11 cellular contexts compared by ENCODE assay signal in the genomic region with DNA sequence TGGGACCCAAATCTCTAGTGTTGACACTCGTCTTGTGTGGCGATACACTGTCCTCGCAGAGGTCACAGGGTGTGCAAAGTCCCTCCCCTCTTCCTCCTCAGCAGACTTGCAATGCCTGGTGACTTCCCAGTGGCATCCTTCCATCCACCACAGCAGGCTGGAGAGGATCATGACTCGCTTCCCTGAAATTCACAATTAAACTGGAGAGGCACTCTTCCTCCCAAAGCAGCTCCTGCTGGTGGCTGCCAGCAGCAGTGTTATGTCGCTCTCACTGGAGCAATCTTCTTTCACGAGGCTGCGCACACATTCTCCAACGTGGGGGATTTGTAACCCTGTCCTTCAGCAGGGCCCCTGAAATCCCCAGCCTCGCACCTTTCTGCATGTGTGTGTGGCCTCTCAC.
A peak's percentile ranks its signal among the peaks of the same experiment; 100 is the strongest.
DNase-seq lines count a peak whose midpoint lies in the region; ATAC-seq, FAIRE-seq and TF ChIP-seq lines count a peak whose summit lies in the region.
"Had no signal": no experiment of that assay in that cellular context is flagged by ENCODE, and none has a peak within 500 bp of the region (broad histone marks: within the 10 kb centered on the region; RNA-seq: fewer than 3 reads in every experiment).

No MANE protein-coding gene starts in this region.

- intact Hi-C loops in kidney (cut with DNase I) = no loop called here

- H3K36me3 ChIP-seq in SJSA1 (no peaks in the 10 kb centered on the region), kidney (ENCODE audit: control insufficient read depth in 1 of 2, insufficient read depth in 2 of 2, low read length in 2 of 2) (no peaks in the 10 kb centered on the region)
- H3K36me3 ChIP-seq: colonic mucosa had no signal

- H3K9ac ChIP-seq in kidney (ENCODE audit: low read length in 2 of 2) = no peak overlapping the region

- no peaks in the 10 kb centered on the region for H3K27me3 ChIP-seq in SJSA1 (replicated peaks)
- H3K27me3 ChIP-seq: colonic mucosa had no signal

- H3K4me1 ChIP-seq in SJSA1 (replicated peaks) = no peaks in the 10 kb centered on the region; the same call in 1 of the 2 replicates
- no peaks in the 10 kb centered on the region for H3K4me1 ChIP-seq in kidney (ENCODE audit: control insufficient read depth in 1 of 2, insufficient read depth in 1 of 2, low read depth in 1 of 2, low read length in 2 of 2)
- H3K4me1 ChIP-seq: colonic mucosa had no signal

- ATAC-seq in HG03520 (IDR thresholded peaks at IDR 0.05; ENCODE audit: unreplicated experiment) = no peak
- no peak for ATAC-seq in HG03432 (IDR thresholded peaks at IDR 0.05; ENCODE audit: unreplicated experiment)

- DNase-seq in NCI-H2107 treated with DMSO at 0.1 percent for 48 hours (lab: John Stamatoyannopoulos, UW; ENCODE audit: unreplicated experiment) (peak; percentile 27), NCI-H2107 (lab: John Stamatoyannopoulos, UW) (no peak), SJSA1 (ENCODE audit: low read depth in 1 of 2, low spot score in 2 of 2) (peak; percentile 34 to 47), foreskin fibroblast (peak; percentile 54 to 89), stromal cell of bone marrow (ENCODE audit: low read depth) (peak; percentile 63), kidney (no peak)
- DNase-seq: activated CD4-positive, alpha-beta memory T cell treated with anti-CD3 and anti-CD28 coated beads for 36 hours; colonic mucosa; NCI-H510A had no signal

- no peak for TF ChIP-seq CTCF in foreskin fibroblast (IDR thresholded peaks at IDR 0.05; ENCODE audit: low read depth, low read length)
- no peak for TF ChIP-seq CTCF in kidney (IDR thresholded peaks at IDR 0.05; ENCODE audit: borderline replicate concordance, extremely low read depth, insufficient read depth)

- H3K9me3 ChIP-seq in SJSA1 (replicated peaks) = no peaks in the 10 kb centered on the region
- no peaks in the 10 kb centered on the region for H3K9me3 ChIP-seq in kidney (ENCODE audit: control insufficient read depth in 1 of 2, low read length in 2 of 2)
- H3K9me3 ChIP-seq: colonic mucosa had no signal

- H3K27ac ChIP-seq in SJSA1 (no peak overlapping the region), kidney (ENCODE audit: low read depth in 2 of 2, low read length in 2 of 2) (no peak overlapping the region)
- H3K27ac ChIP-seq: colonic mucosa had no signal

- H3K4me3 ChIP-seq in SJSA1 (no peak overlapping the region), foreskin fibroblast (ENCODE audit: low read depth in 1 of 2, low read length in 2 of 2) (no peak overlapping the region), kidney (ENCODE audit: low read length in 2 of 2) (no peak overlapping the region)
- H3K4me3 ChIP-seq: colonic mucosa had no signal

- no peak for FAIRE-seq in kidney (lab: Jason Lieb, UNC)

Comparison
In these comparisons a context has a peak if more than half of its experiments do, and no peak if none do; other contexts are left out.
1. DNase-seq: peak in NCI-H2107 treated with DMSO at 0.1 percent for 48 hours (single experiment), SJSA1 (2 of 2), foreskin fibroblast (2 of 2) and stromal cell of bone marrow (single experiment); none in NCI-H2107 (single experiment) and kidney (single experiment).